Comparison of ENCODE assay signal across 21 cellular contexts in the genomic region with DNA sequence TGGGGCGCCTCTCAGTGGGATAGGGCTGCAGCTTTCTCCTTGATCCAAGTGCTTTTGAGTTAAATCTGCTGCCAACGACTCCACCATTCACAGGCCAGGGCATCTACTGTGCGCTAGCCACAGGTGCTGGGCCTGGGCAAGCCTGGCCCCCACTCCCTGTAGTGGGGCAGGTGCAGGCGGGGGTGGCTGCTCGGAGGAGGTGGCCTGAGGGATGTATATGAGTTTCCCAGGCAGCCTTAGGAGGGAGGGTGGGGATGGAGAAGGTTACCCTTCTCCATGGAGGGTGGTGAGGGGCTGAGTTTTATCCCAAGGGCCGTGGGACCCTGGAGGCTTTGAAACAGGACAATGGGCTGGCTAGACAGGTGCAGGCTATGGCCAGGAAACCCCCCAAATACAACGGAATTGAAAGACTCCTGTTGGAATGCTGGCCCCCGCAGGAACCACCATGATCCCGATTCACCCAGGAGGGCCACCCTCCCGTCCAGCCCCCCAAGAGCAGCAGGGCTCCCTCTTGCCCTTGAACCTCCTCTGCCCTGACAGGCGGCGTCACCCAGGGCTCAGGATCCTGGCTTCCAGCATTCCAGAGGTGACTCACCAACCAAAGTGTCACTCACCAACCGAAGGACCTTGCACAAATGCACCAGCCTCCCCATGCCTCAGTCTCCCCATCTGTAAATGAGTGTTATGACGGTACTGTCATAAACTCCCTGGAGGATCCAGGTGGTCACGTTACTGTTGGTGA. TPM values are rescaled to one million over a fixed set of nuclear protein-coding genes. Genes with fewer than 3 reads are reported as not detected.
DNase-seq lines count a peak whose midpoint lies in the region; ATAC-seq, FAIRE-seq and TF ChIP-seq lines count a peak whose summit lies in the region.
"Had no signal": no experiment of that assay in that cellular context is flagged by ENCODE, and none has a peak within 500 bp of the region (broad histone marks: within the 10 kb centered on the region; RNA-seq: fewer than 3 reads in every experiment).

No MANE protein-coding gene starts in this region.

- WGBS in upper lobe of left lung, 2 donors: 91 to 97% methylated on average over 6 to 15 of the region's 15 CpGs

- H3K27ac Mint-ChIP-seq in memory B cell (peak overlapping the region; percentile 18), progenitor cell of endocrine pancreas (no peak overlapping the region)

- H3K27ac ChIP-seq in RWPE1: peak overlapping the region; percentile 98
- H3K27ac ChIP-seq in upper lobe of left lung: no peak overlapping the region
- H3K27ac ChIP-seq: PC-9 had no signal

- POLR2A ChIA-PET in RWPE1 (lab: Yijun Ruan, JAX; ENCODE audit: low non-redundant PET): no interaction called here

- H3K4me1 Mint-ChIP-seq in memory B cell (peaks cover 24% of the 10 kb centered on the region), progenitor cell of endocrine pancreas (ENCODE audit: low read depth) (peaks cover 12% of the 10 kb centered on the region)

- no peaks in the 10 kb centered on the region for H3K27me3 ChIP-seq in upper lobe of left lung

- H3K27me3 Mint-ChIP-seq in memory B cell (no peaks in the 10 kb centered on the region), progenitor cell of endocrine pancreas (no peaks in the 10 kb centered on the region)
- H3K27me3 Mint-ChIP-seq: CD8-positive, alpha-beta memory T cell had no signal

- H3K36me3 ChIP-seq in upper lobe of left lung: peaks cover 0 to 36% (median 17%) of the 10 kb centered on the region in 4 donors

- no peaks in the 10 kb centered on the region for H3K9me3 Mint-ChIP-seq in memory B cell
- peaks cover 3% of the 10 kb centered on the region for H3K9me3 Mint-ChIP-seq in progenitor cell of endocrine pancreas (ENCODE audit: low read depth)

- peaks cover 6 to 24% (median 13%) of the 10 kb centered on the region in 4 donors for H3K4me1 ChIP-seq in upper lobe of left lung

- ATAC-seq in memory B cell (ENCODE audit: low read depth) (no peak), upper lobe of left lung (ENCODE audit: low FRiP score in 2 of 2) (no peak)

- TF ChIP-seq CTCF in RWPE1 (conservative IDR thresholded peaks at IDR 0.05; ENCODE audit: low read depth) (no peak), progenitor cell of endocrine pancreas (IDR thresholded peaks at IDR 0.05; ENCODE audit: unreplicated experiment) (no peak), upper lobe of left lung (IDR thresholded peaks at IDR 0.05) (no peak)

- TF ChIP-seq EP300 in upper lobe of left lung (IDR thresholded peaks at IDR 0.05): no peak

- no peak overlapping the region for H3K4me3 ChIP-seq in upper lobe of left lung
- H3K4me3 ChIP-seq: PC-9 had no signal

- peaks cover 19% of the 10 kb centered on the region for H3K36me3 Mint-ChIP-seq in memory B cell
- H3K36me3 Mint-ChIP-seq in progenitor cell of endocrine pancreas (ENCODE audit: insufficient read depth): peaks cover 22% of the 10 kb centered on the region

- DNase-seq in GM12892 (ENCODE audit: insufficient read length): no peak
- DNase-seq in RWPE1 (ENCODE audit: low spot score): no peak
- no peak for DNase-seq in memory B cell (ENCODE audit: low spot score in 2 of 2)
- no peak for DNase-seq in progenitor cell of endocrine pancreas (ENCODE audit: low spot score, unreplicated experiment)
- DNase-seq in upper lobe of left lung: no peak
- no peak for DNase-seq in mucosa of gallbladder (ENCODE audit: low spot score)
- DNase-seq in pons (ENCODE audit: low spot score): no peak
- DNase-seq: ACHN; C1 segment of cervical spinal cord; Calu3; CD8-positive, alpha-beta memory T cell; GDM1; H9; NCI-H1105; NCI-H146; NCI-H2029; NCI-H2227 treated with DMSO at 0.1 percent for 48 hours; NCI-H510A; NCI-H748 treated with DMSO at 0.1 percent for 48 hours; PC-9 had no signal

- peaks cover 0 to 12% (median 7%) of the 10 kb centered on the region in 4 donors for H3K9me3 ChIP-seq in upper lobe of left lung

- CTCF ChIA-PET in RWPE1 (lab: Yijun Ruan, JAX): interaction anchor here (0.5 kb wide), 1 partner anchor 33 kb away, joined by 4 read pairs; no protein-coding TSS in a partner anchor

- TF ChIP-seq POLR2A in GM12892 (IDR thresholded peaks at IDR 0.05; ENCODE audit: low read depth, low read length) (peak; percentile 29; the same call in 1 of the 2 replicates), upper lobe of left lung (IDR thresholded peaks at IDR 0.05) (no peak)

- FAIRE-seq in GM12892 (lab: Jason Lieb, UNC): no peak

- H3K4me3 Mint-ChIP-seq in memory B cell (no peak overlapping the region), progenitor cell of endocrine pancreas (ENCODE audit: low read depth) (peak overlapping the region; percentile 40)
- H3K4me3 Mint-ChIP-seq: H9 had no signal

RNA-seq across cellular contexts. Expression of gene PGLS, which starts 4.1 kb away (rescaled TPM):
- 37.2 TPM for polyA plus RNA-seq in GM12892 (2012; ENCODE audit: missing spikeins)
- total RNA-seq in progenitor cell of endocrine pancreas: 102 and 107 TPM in 2 replicates
- total RNA-seq in upper lobe of left lung: 100 to 1,000 TPM in 3 of 6 donors, 10 to 100 TPM in 3; 50.6 to 117 (median 99.7) TPM
- total RNA-seq in mucosa of gallbladder: 93.0 TPM

RNA-seq across cellular contexts. Expression of gene COLGALT1, which starts 39.9 kb away (rescaled TPM):
- polyA plus RNA-seq in GM12892 (2012; ENCODE audit: missing spikeins): 23.3 TPM
- 53.6 and 54.3 TPM in 2 replicates for total RNA-seq in progenitor cell of endocrine pancreas
- 100 to 1,000 TPM in 4 of 6 donors, 10 to 100 TPM in 2; 58.3 to 151 (median 116) TPM for total RNA-seq in upper lobe of left lung
- 71.1 TPM for total RNA-seq in mucosa of gallbladder

RNA-seq across cellular contexts. Expression of gene SLC27A1, which starts 45.3 kb away (rescaled TPM):
- 1.4 TPM for polyA plus RNA-seq in GM12892 (2012; ENCODE audit: missing spikeins)
- total RNA-seq in progenitor cell of endocrine pancreas (16.7 and 19.8 TPM in 2 replicates), upper lobe of left lung (10 to 100 TPM; 21.0 to 88.0 (median 30.8) TPM), mucosa of gallbladder (37.1 TPM)

RNA-seq across cellular contexts. Expression of gene NXNL1, which starts 54.9 kb away (rescaled TPM):
- not detected for polyA plus RNA-seq in GM12892 (2012; ENCODE audit: missing spikeins)
- total RNA-seq in progenitor cell of endocrine pancreas (not detected in 2 replicates), upper lobe of left lung (not detected), mucosa of gallbladder (not detected)
- total RNA-seq: Calu3; CD8-positive, alpha-beta memory T cell; H9; HT1080; PC-9 had no signal
- polyA plus RNA-seq: CD8-positive, alpha-beta memory T cell had no signal
